In the genomic region with DNA sequence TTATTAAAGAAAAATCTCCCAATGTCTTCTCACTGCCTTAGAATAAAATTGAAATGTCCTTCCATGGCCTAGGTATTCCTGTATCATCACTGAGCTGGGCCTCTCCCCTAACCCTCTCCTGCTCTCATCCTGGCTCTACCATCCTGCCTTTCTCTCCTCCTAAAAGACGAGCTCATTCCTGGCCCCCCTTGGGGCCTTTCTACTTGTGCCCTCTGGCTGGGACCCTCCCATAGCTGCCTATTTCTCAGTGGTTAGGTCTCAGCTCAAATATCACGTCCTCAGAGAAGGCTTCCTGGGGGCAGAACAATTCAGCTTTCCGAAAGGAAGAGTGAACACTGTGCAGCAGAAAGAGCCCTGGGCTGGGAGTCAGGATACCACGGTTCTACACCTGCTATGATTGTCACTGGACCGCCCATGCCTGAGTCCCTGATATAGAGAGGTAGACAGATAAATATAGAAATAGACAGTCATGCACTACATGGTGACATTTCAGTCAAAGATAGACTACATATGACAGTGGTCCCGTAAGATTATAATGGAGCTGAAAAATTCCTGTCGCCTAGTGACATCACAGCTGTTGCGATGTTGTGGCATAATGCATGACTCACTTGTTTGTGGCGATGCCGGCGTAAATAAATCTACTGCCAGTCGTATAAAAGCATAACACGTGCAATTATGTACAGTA, we compare ENCODE assay signal across 24 cellular contexts. TPM values are rescaled to one million over a fixed set of nuclear protein-coding genes. Genes with fewer than 3 reads are reported as not detected.
"Had no signal": no experiment of that assay in that cellular context is flagged by ENCODE, and none has a peak within 500 bp of the region (broad histone marks: within the 10 kb centered on the region; RNA-seq: fewer than 3 reads in every experiment).

No MANE protein-coding gene starts in this region.

- FAIRE-seq: keratinocyte had no signal

- ATAC-seq: activated T-helper 17 cell treated with anti-CD3 and anti-CD28 coated beads, Interleukin-2, amount 50 U/mL, for 72 hours; foreskin keratinocyte; mucosa of descending colon; naive thymus-derived CD8-positive, alpha-beta T cell had no signal

- H3K9me3 Mint-ChIP-seq: activated naive CD8-positive, alpha-beta T cell treated with anti-CD3 and anti-CD28 coated beads for 36 hours; activated T-helper 17 cell treated with anti-CD3 and anti-CD28 coated beads, Interleukin-2, amount 50 U/mL, for 72 hours; naive thymus-derived CD8-positive, alpha-beta T cell had no signal

- H3K4me1 Mint-ChIP-seq: activated naive CD8-positive, alpha-beta T cell treated with anti-CD3 and anti-CD28 coated beads for 36 hours; activated T-helper 17 cell treated with anti-CD3 and anti-CD28 coated beads, Interleukin-2, amount 50 U/mL, for 72 hours had no signal

- H3K9me3 ChIP-seq: mucosa of descending colon, tibial artery had no signal

- H3K4me3 ChIP-seq: cardiac muscle cell, mucosa of descending colon, tibial artery had no signal

- DNase-seq: activated CD4-positive, alpha-beta T cell treated with anti-CD3 and anti-CD28 coated beads, Interleukin-2, amount 50 U/mL, for 48 hours; activated naive CD4-positive, alpha-beta T cell; activated naive CD8-positive, alpha-beta T cell treated with anti-CD3 and anti-CD28 coated beads for 36 hours; amniotic stem cell; foreskin keratinocyte; glutamatergic neuron; mucosa of descending colon; naive thymus-derived CD8-positive, alpha-beta T cell; stimulated activated CD4-positive, alpha-beta T cell treated with anti-CD3 and anti-CD28 coated beads, Interleukin-12 subunit alpha, Interleukin-12 subunit beta, amount 100 ng/mL, for 4 hours; stimulated activated CD4-positive, alpha-beta T cell treated with anti-CD3 and anti-CD28 coated beads, Interleukin-1b, Interleukin-23, amount 100 ng/mL, for 48 hours; stimulated activated CD8-positive, alpha-beta memory T cell treated with anti-CD3 and anti-CD28 coated beads, Interleukin-4, amount 100 ng/mL, for 48 hours; stimulated activated naive CD4-positive, alpha-beta T cell treated with Interleukin-2 at 50 U/mL for 16 hours; substantia nigra; SW 1271; tibial artery had no signal

- H3K27me3 ChIP-seq: cardiac muscle cell, foreskin keratinocyte, tibial artery had no signal

- H3K27ac ChIP-seq: cardiac muscle cell, foreskin keratinocyte, tibial artery had no signal

- H3K4me1 ChIP-seq: foreskin keratinocyte, tibial artery had no signal

- H3K4me3 Mint-ChIP-seq: activated naive CD8-positive, alpha-beta T cell treated with anti-CD3 and anti-CD28 coated beads for 36 hours; activated T-helper 17 cell treated with anti-CD3 and anti-CD28 coated beads, Interleukin-2, amount 50 U/mL, for 72 hours; naive thymus-derived CD8-positive, alpha-beta T cell had no signal

- H3K27ac Mint-ChIP-seq: activated naive CD8-positive, alpha-beta T cell treated with anti-CD3 and anti-CD28 coated beads for 36 hours; activated T-helper 17 cell treated with anti-CD3 and anti-CD28 coated beads, Interleukin-2, amount 50 U/mL, for 72 hours had no signal

- H3K27me3 Mint-ChIP-seq: activated naive CD8-positive, alpha-beta T cell treated with anti-CD3 and anti-CD28 coated beads for 36 hours; activated T-helper 17 cell treated with anti-CD3 and anti-CD28 coated beads, Interleukin-2, amount 50 U/mL, for 72 hours; naive thymus-derived CD8-positive, alpha-beta T cell had no signal

RNA-seq across cellular contexts. Expression of a gene that starts 39.9 kb away (rescaled TPM):
- total RNA-seq: activated T-helper 17 cell treated with anti-CD3 and anti-CD28 coated beads, Interleukin-2, amount 50 U/mL, for 72 hours; dermis microvascular lymphatic vessel endothelial cell; epithelial cell of proximal tubule; foreskin keratinocyte; naive thymus-derived CD8-positive, alpha-beta T cell; T-helper 2 cell treated with Interferon-gamma antibody and Interleukin-4, amounts not matched to agents 100 ng/mL and 5 ng/mL, for 36 hours had no signal
- polyA plus RNA-seq: keratinocyte; naive thymus-derived CD8-positive, alpha-beta T cell had no signal

RNA-seq across cellular contexts. Expression of a gene that starts 45.8 kb away (rescaled TPM):
- total RNA-seq: activated naive CD8-positive, alpha-beta T cell treated with anti-CD3 and anti-CD28 coated beads for 36 hours; activated T-helper 17 cell treated with anti-CD3 and anti-CD28 coated beads, Interleukin-2, amount 50 U/mL, for 72 hours; cardiac muscle cell; dermis microvascular lymphatic vessel endothelial cell; epithelial cell of proximal tubule; fibroblast of lung; foreskin keratinocyte; mucosa of descending colon; naive thymus-derived CD8-positive, alpha-beta T cell; renal cortical epithelial cell; T-helper 2 cell treated with Interferon-gamma antibody and Interleukin-4, amounts not matched to agents 100 ng/mL and 5 ng/mL, for 36 hours; urinary bladder had no signal
- polyA plus RNA-seq: cardiac muscle cell; fibroblast of lung; foreskin keratinocyte; keratinocyte; naive thymus-derived CD8-positive, alpha-beta T cell; urinary bladder had no signal
